27 cellular contexts compared by ENCODE assay signal in the genomic region with DNA sequence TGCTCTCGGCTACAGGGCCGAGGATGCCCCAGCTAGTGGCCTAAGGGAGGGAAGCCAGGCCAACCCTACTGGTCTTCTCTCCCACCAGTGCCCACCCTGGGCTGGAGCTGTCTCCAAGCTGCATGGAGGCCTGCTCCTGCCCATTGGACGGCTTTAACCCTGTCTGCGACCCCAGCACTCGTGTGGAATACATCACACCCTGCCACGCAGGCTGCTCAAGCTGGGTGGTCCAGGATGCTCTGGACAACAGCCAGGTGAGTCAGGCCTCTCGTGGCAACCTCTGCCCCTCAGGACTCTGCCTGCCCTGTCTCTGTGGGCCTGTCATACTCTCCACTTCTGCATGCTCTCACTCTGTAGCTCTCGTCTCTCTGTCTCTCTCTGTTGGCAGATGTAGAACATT. TPM values are rescaled to one million over a fixed set of nuclear protein-coding genes. Genes with fewer than 3 reads are reported as not detected.
"Had no signal": no experiment of that assay in that cellular context is flagged by ENCODE, and none has a peak within 500 bp of the region (broad histone marks: within the 10 kb centered on the region; RNA-seq: fewer than 3 reads in every experiment).

No MANE protein-coding gene starts in this region.

- H3K36me3 ChIP-seq: colonic mucosa, transverse colon had no signal

- ATAC-seq: activated T-helper 17 cell treated with anti-CD3 and anti-CD28 coated beads, Interleukin-2, amount 50 U/mL, for 72 hours; T-cell had no signal

- H3K27ac ChIP-seq: colonic mucosa, esophagus squamous epithelium, suprapubic skin, transverse colon had no signal

- FAIRE-seq: islet of Langerhans had no signal

- H3K4me1 Mint-ChIP-seq: activated B cell treated with CpG ODN at 0.5 μM for 24 hours; activated T-helper 17 cell treated with anti-CD3 and anti-CD28 coated beads, Interleukin-2, amount 50 U/mL, for 72 hours; T-cell had no signal

- H3K27ac Mint-ChIP-seq: activated B cell treated with CpG ODN at 0.5 μM for 24 hours; activated CD4-positive, alpha-beta memory T cell treated with anti-CD3 and anti-CD28 coated beads for 36 hours; activated naive CD8-positive, alpha-beta T cell treated with anti-CD3 and anti-CD28 coated beads, Interleukin-2, amount 10 ng/mL, durations not matched to agents 7 days and 5 days; activated T-helper 17 cell treated with anti-CD3 and anti-CD28 coated beads, Interleukin-2, amount 50 U/mL, for 72 hours; progenitor cell of endocrine pancreas; T-cell had no signal

- H3K36me3 Mint-ChIP-seq: activated CD4-positive, alpha-beta memory T cell treated with anti-CD3 and anti-CD28 coated beads for 36 hours; activated naive CD8-positive, alpha-beta T cell treated with anti-CD3 and anti-CD28 coated beads, Interleukin-2, amount 10 ng/mL, durations not matched to agents 7 days and 5 days; brain; T-cell had no signal

- DNase-seq: activated B cell treated with CpG ODN at 0.5 μM for 24 hours; activated CD4-positive, alpha-beta memory T cell treated with anti-CD3 and anti-CD28 coated beads for 36 hours; activated CD4-positive, alpha-beta T cell treated with anti-CD3 and anti-CD28 coated beads for 4 hours; activated naive CD4-positive, alpha-beta T cell treated with Interleukin-2 at 50 U/mL for 16 hours; activated naive CD8-positive, alpha-beta T cell treated with anti-CD3 and anti-CD28 coated beads, Interleukin-2, amount 10 ng/mL, durations not matched to agents 7 days and 5 days; anterior cingulate cortex; central memory CD4-positive, alpha-beta T cell; colonic mucosa; effector CD4-positive, alpha-beta T cell; esophagus squamous epithelium; hippocampal formation; mammary epithelial cell; stimulated activated CD4-positive, alpha-beta T cell treated with anti-CD3 and anti-CD28 coated beads, Interleukin-12 subunit alpha, Interleukin-12 subunit beta, amount 100 ng/mL, for 4 hours; stimulated activated CD4-positive, alpha-beta T cell treated with anti-CD3 and anti-CD28 coated beads, Interleukin-1b, Interleukin-23, amount 100 ng/mL, for 48 hours; stimulated activated CD8-positive, alpha-beta memory T cell treated with anti-CD3 and anti-CD28 coated beads, Interleukin-4, amount 100 ng/mL, for 48 hours; stimulated activated naive CD4-positive, alpha-beta T cell treated with Interleukin-2 at 50 U/mL for 16 hours; T-cell; T-helper 9 cell; transverse colon had no signal

- H3K27me3 ChIP-seq: colonic mucosa, esophagus squamous epithelium, suprapubic skin, transverse colon had no signal

- H3K9me3 Mint-ChIP-seq: activated B cell treated with CpG ODN at 0.5 μM for 24 hours; activated CD4-positive, alpha-beta memory T cell treated with anti-CD3 and anti-CD28 coated beads for 36 hours; activated naive CD8-positive, alpha-beta T cell treated with anti-CD3 and anti-CD28 coated beads, Interleukin-2, amount 10 ng/mL, durations not matched to agents 7 days and 5 days; activated T-helper 17 cell treated with anti-CD3 and anti-CD28 coated beads, Interleukin-2, amount 50 U/mL, for 72 hours; T-cell had no signal

- H3K27me3 Mint-ChIP-seq: activated CD4-positive, alpha-beta memory T cell treated with anti-CD3 and anti-CD28 coated beads for 36 hours; T-cell had no signal

- H3K4me3 Mint-ChIP-seq: activated B cell treated with CpG ODN at 0.5 μM for 24 hours; activated CD4-positive, alpha-beta memory T cell treated with anti-CD3 and anti-CD28 coated beads for 36 hours; activated naive CD8-positive, alpha-beta T cell treated with anti-CD3 and anti-CD28 coated beads, Interleukin-2, amount 10 ng/mL, durations not matched to agents 7 days and 5 days; activated T-helper 17 cell treated with anti-CD3 and anti-CD28 coated beads, Interleukin-2, amount 50 U/mL, for 72 hours; brain; T-cell had no signal

- H3K4me1 ChIP-seq: colonic mucosa had no signal

- H3K4me3 ChIP-seq: colonic mucosa, esophagus squamous epithelium, suprapubic skin, transverse colon had no signal

- H3K9me3 ChIP-seq: colonic mucosa, esophagus squamous epithelium, suprapubic skin, transverse colon had no signal

RNA-seq across cellular contexts. Expression of a gene that starts 44.1 kb away (rescaled TPM):
- total RNA-seq: activated B cell treated with CpG ODN at 0.5 μM for 24 hours, fibroblast of villous mesenchyme, myocyte, progenitor cell of endocrine pancreas had no signal
- polyA plus RNA-seq: neural cell had no signal

RNA-seq across cellular contexts. Expression of a gene that starts 45.5 kb away (rescaled TPM):
- total RNA-seq: activated CD4-positive, alpha-beta memory T cell treated with anti-CD3 and anti-CD28 coated beads for 36 hours; fibroblast of villous mesenchyme; mammary epithelial cell had no signal
- polyA plus RNA-seq: mammary epithelial cell, neural cell had no signal
